In the genomic region with DNA sequence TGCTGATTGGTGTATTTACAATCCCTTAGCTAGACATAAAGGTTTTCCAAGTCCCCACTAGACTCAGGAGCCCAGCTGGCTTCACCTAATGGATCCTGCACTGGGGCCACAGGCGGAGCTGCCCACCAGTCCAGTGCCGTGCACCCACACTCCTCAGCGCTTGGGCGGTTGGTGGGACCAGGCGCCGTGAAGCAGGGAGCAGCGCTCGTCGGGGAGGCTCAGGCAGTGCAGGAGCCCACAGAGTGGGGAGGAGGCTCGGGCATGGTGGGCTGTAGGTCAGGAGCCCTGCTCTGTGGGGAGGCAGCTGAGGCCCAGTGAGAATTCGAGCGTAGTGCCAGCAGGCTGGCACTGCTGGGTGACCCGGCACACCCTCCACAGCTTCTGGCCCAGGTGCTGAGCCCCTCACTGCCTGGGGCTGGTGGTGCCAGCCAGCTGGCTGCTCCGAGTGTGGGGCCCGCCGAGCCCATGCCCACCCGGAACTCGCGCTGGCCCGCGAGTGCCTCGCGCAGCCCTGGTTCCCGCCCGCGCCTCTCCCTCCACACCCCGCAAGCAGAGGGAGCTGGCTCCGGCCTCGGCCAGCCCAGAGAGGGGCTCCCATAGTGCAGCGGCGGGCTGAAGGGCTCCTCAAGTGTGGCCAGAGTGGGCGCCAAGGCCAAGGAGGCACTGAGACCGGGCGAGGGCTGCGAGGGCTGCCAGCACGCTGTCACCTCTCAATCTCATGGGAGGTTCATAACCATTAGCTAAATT, we compare ENCODE assay signal across 37 cellular contexts.
"Had no signal": no experiment of that assay in that cellular context is flagged by ENCODE, and none has a peak within 500 bp of the region (broad histone marks: within the 10 kb centered on the region; RNA-seq: fewer than 3 reads in every experiment).

No MANE protein-coding gene starts in this region.

- H3K9me3 ChIP-seq: adrenal gland, ascending aorta, body of pancreas had no signal

- DNase-seq: activated effector memory CD4-positive, alpha-beta T cell treated with anti-CD3 and anti-CD28 coated beads, Interleukin-2, amount 50 U/mL, for 16 hours; activated effector memory CD4-positive, alpha-beta T cell treated with Interleukin-2 at 50 U/mL for 16 hours; activated naive CD4-positive, alpha-beta T cell; activated naive CD4-positive, alpha-beta T cell treated with anti-CD3 and anti-CD28 coated beads for 36 hours; activated naive CD4-positive, alpha-beta T cell treated with anti-CD3 and anti-CD28 coated beads, Interleukin-2, amount 10 ng/mL, durations not matched to agents 7 days and 5 days; activated naive CD4-positive, alpha-beta T cell treated with anti-CD3 and anti-CD28 coated beads, Interleukin-2, amount 50 U/mL, for 16 hours; activated naive CD4-positive, alpha-beta T cell treated with Interleukin-2 at 50 U/mL for 16 hours; activated naive CD8-positive, alpha-beta T cell treated with anti-CD3 and anti-CD28 coated beads for 36 hours; activated naive CD8-positive, alpha-beta T cell treated with anti-CD3 and anti-CD28 coated beads, Interleukin-2, amount 10 ng/mL, durations not matched to agents 7 days and 5 days; activated naive CD8-positive, alpha-beta T cell treated with anti-CD3 and anti-CD28 coated beads, Interleukin-2, amount 50 U/mL, for 24 hours; activated T-cell treated with anti-CD3 and anti-CD28 coated beads for 4 hours; activated T-cell treated with anti-CD3 and anti-CD28 coated beads, Interleukin-2, amount 50 U/mL, for 1 hour; activated T-cell treated with anti-CD3 and anti-CD28 coated beads, Interleukin-2, amount 50 U/mL, for 24 hours; activated T-cell treated with anti-CD3 and anti-CD28 coated beads, Interleukin-2, amount 50 U/mL, for 4 hours; activated T-cell treated with anti-CD3 and anti-CD28 coated beads, Interleukin-2, amount 50 U/mL, for 48 hours; activated T-cell treated with anti-CD3 and anti-CD28 coated beads, Interleukin-2, amount 50 U/mL, for 72 hours; adrenal gland; amniotic stem cell; amygdala; anterior cingulate cortex; aorta; body of pancreas; brain microvascular endothelial cell; caudate nucleus; central memory CD4-positive, alpha-beta T cell; cerebellar nuclear complex had no signal

- H3K4me3 ChIP-seq: adrenal gland, ascending aorta, body of pancreas, breast epithelium, cardiac muscle cell had no signal

- H3K4me1 ChIP-seq: adrenal gland, ascending aorta, body of pancreas, breast epithelium had no signal

- H3K27ac Mint-ChIP-seq: activated naive CD4-positive, alpha-beta T cell treated with anti-CD3 and anti-CD28 coated beads for 36 hours; activated naive CD4-positive, alpha-beta T cell treated with anti-CD3 and anti-CD28 coated beads, Interleukin-2, amount 10 ng/mL, durations not matched to agents 7 days and 5 days; activated naive CD4-positive, alpha-beta T cell treated with anti-CD3 and anti-CD28 coated beads, Interleukin-2, amount 50 U/mL, for 24 hours; activated naive CD4-positive, alpha-beta T cell treated with anti-CD3 and anti-CD28 coated beads, Interleukin-2, amount 50 U/mL, for 72 hours; activated naive CD8-positive, alpha-beta T cell; activated naive CD8-positive, alpha-beta T cell treated with anti-CD3 and anti-CD28 coated beads for 36 hours; activated naive CD8-positive, alpha-beta T cell treated with anti-CD3 and anti-CD28 coated beads, Interleukin-2, amount 10 ng/mL, durations not matched to agents 7 days and 5 days; activated naive CD8-positive, alpha-beta T cell treated with anti-CD3 and anti-CD28 coated beads, Interleukin-2, amount 50 U/mL, for 24 hours; activated T-cell treated with anti-CD3 and anti-CD28 coated beads, Interleukin-2, amount 50 U/mL, for 24 hours; activated T-cell treated with anti-CD3 and anti-CD28 coated beads, Interleukin-2, amount 50 U/mL, for 72 hours; activated T-helper 1 cell treated with anti-CD3 and anti-CD28 coated beads, Interleukin-12 subunit alpha, Interleukin-12 subunit beta, Interleukin-2, Interleukin-4 antibody, amounts not matched to agents 30 ng/mL and 10 ng/mL and 1 ng/mL, durations not matched to agents 14 hours and 24 hours and 36 hours; activated T-helper 17 cell treated with anti-CD3 and anti-CD28 coated beads, Interleukin-2, amount 50 U/mL, for 72 hours; activated T-helper 2 cell treated with anti-CD3 and anti-CD28 coated beads, Interferon-gamma antibody, Interleukin-2, Interleukin-4, amounts not matched to agents 10 μg/mL and 5 μg/mL and 100 μg/mL, durations not matched to agents 14 hours and 24 hours and 36 hours; brain had no signal

- H3K4me3 Mint-ChIP-seq: activated naive CD4-positive, alpha-beta T cell treated with anti-CD3 and anti-CD28 coated beads for 36 hours; activated naive CD4-positive, alpha-beta T cell treated with anti-CD3 and anti-CD28 coated beads, Interleukin-2, amount 10 ng/mL, durations not matched to agents 7 days and 5 days; activated naive CD4-positive, alpha-beta T cell treated with anti-CD3 and anti-CD28 coated beads, Interleukin-2, amount 50 U/mL, for 24 hours; activated naive CD8-positive, alpha-beta T cell; activated naive CD8-positive, alpha-beta T cell treated with anti-CD3 and anti-CD28 coated beads for 36 hours; activated naive CD8-positive, alpha-beta T cell treated with anti-CD3 and anti-CD28 coated beads, Interleukin-2, amount 10 ng/mL, durations not matched to agents 7 days and 5 days; activated naive CD8-positive, alpha-beta T cell treated with anti-CD3 and anti-CD28 coated beads, Interleukin-2, amount 50 U/mL, for 24 hours; activated T-cell treated with anti-CD3 and anti-CD28 coated beads, Interleukin-2, amount 50 U/mL, for 24 hours; activated T-cell treated with anti-CD3 and anti-CD28 coated beads, Interleukin-2, amount 50 U/mL, for 4 hours; activated T-cell treated with anti-CD3 and anti-CD28 coated beads, Interleukin-2, amount 50 U/mL, for 72 hours; activated T-helper 1 cell treated with anti-CD3 and anti-CD28 coated beads, Interleukin-12 subunit alpha, Interleukin-12 subunit beta, Interleukin-2, Interleukin-4 antibody, amounts not matched to agents 30 ng/mL and 10 ng/mL and 1 ng/mL, durations not matched to agents 14 hours and 24 hours and 36 hours; activated T-helper 17 cell treated with anti-CD3 and anti-CD28 coated beads, Interleukin-2, amount 50 U/mL, for 72 hours; brain; central memory CD8-positive, alpha-beta T cell had no signal

- H3K27me3 Mint-ChIP-seq: activated naive CD4-positive, alpha-beta T cell treated with anti-CD3 and anti-CD28 coated beads, Interleukin-2, amount 10 ng/mL, durations not matched to agents 7 days and 5 days; activated naive CD4-positive, alpha-beta T cell treated with anti-CD3 and anti-CD28 coated beads, Interleukin-2, amount 50 U/mL, for 24 hours; activated naive CD8-positive, alpha-beta T cell; activated naive CD8-positive, alpha-beta T cell treated with anti-CD3 and anti-CD28 coated beads for 36 hours; activated naive CD8-positive, alpha-beta T cell treated with anti-CD3 and anti-CD28 coated beads, Interleukin-2, amount 10 ng/mL, durations not matched to agents 7 days and 5 days; activated naive CD8-positive, alpha-beta T cell treated with anti-CD3 and anti-CD28 coated beads, Interleukin-2, amount 50 U/mL, for 24 hours; activated T-cell treated with anti-CD3 and anti-CD28 coated beads, Interleukin-2, amount 50 U/mL, for 24 hours; activated T-helper 17 cell treated with anti-CD3 and anti-CD28 coated beads, Interleukin-2, amount 50 U/mL, for 72 hours; central memory CD8-positive, alpha-beta T cell had no signal

- H3K4me1 Mint-ChIP-seq: activated naive CD4-positive, alpha-beta T cell treated with anti-CD3 and anti-CD28 coated beads, Interleukin-2, amount 10 ng/mL, durations not matched to agents 7 days and 5 days; activated naive CD4-positive, alpha-beta T cell treated with anti-CD3 and anti-CD28 coated beads, Interleukin-2, amount 50 U/mL, for 24 hours; activated naive CD8-positive, alpha-beta T cell treated with anti-CD3 and anti-CD28 coated beads for 36 hours; activated naive CD8-positive, alpha-beta T cell treated with anti-CD3 and anti-CD28 coated beads, Interleukin-2, amount 10 ng/mL, durations not matched to agents 7 days and 5 days; activated naive CD8-positive, alpha-beta T cell treated with anti-CD3 and anti-CD28 coated beads, Interleukin-2, amount 50 U/mL, for 24 hours; activated T-helper 17 cell treated with anti-CD3 and anti-CD28 coated beads, Interleukin-2, amount 50 U/mL, for 72 hours; brain; central memory CD8-positive, alpha-beta T cell had no signal

- H3K36me3 ChIP-seq: adrenal gland, ascending aorta, brain microvascular endothelial cell, breast epithelium, cardiac muscle cell had no signal

- H3K9me3 Mint-ChIP-seq: activated naive CD8-positive, alpha-beta T cell treated with anti-CD3 and anti-CD28 coated beads, Interleukin-2, amount 50 U/mL, for 24 hours had no signal

- ATAC-seq: activated naive CD4-positive, alpha-beta T cell treated with anti-CD3 and anti-CD28 coated beads, Interleukin-2, amount 50 U/mL, for 72 hours; activated naive CD8-positive, alpha-beta T cell treated with anti-CD3 and anti-CD28 coated beads, Interleukin-2, amount 50 U/mL, for 24 hours; activated T-cell treated with anti-CD3 and anti-CD28 coated beads, Interleukin-2, amount 50 U/mL, for 4 hours; activated T-cell treated with anti-CD3 and anti-CD28 coated beads, Interleukin-2, amount 50 U/mL, for 72 hours; activated T-helper 17 cell treated with anti-CD3 and anti-CD28 coated beads, Interleukin-2, amount 50 U/mL, for 72 hours; body of pancreas had no signal

- H3K36me3 Mint-ChIP-seq: activated naive CD4-positive, alpha-beta T cell treated with anti-CD3 and anti-CD28 coated beads, Interleukin-2, amount 10 ng/mL, durations not matched to agents 7 days and 5 days; activated naive CD4-positive, alpha-beta T cell treated with anti-CD3 and anti-CD28 coated beads, Interleukin-2, amount 50 U/mL, for 24 hours; activated naive CD4-positive, alpha-beta T cell treated with anti-CD3 and anti-CD28 coated beads, Interleukin-2, amount 50 U/mL, for 72 hours; activated naive CD8-positive, alpha-beta T cell; activated naive CD8-positive, alpha-beta T cell treated with anti-CD3 and anti-CD28 coated beads for 36 hours; activated naive CD8-positive, alpha-beta T cell treated with anti-CD3 and anti-CD28 coated beads, Interleukin-2, amount 10 ng/mL, durations not matched to agents 7 days and 5 days; brain had no signal

- H3K27ac ChIP-seq: adrenal gland, ascending aorta, body of pancreas, brain microvascular endothelial cell, breast epithelium, cardiac muscle cell had no signal

- H3K27me3 ChIP-seq: adrenal gland, ascending aorta, body of pancreas, brain microvascular endothelial cell, breast epithelium, cardiac muscle cell had no signal
